18 cellular contexts compared by ENCODE assay signal in genomic region chr3:81476652-81477051, GRCh38.
DNase-seq lines count a peak whose midpoint lies in the region; ATAC-seq and TF ChIP-seq lines count a peak whose summit lies in the region.
"Had no signal": no experiment of that assay in that cellular context is flagged by ENCODE, and none has a peak within 500 bp of the region (broad histone marks: within the 10 kb centered on the region; RNA-seq: fewer than 3 reads in every experiment).

No MANE protein-coding gene starts in this region.

- DNase-seq in GDM1 (lab: John Stamatoyannopoulos, UW) (peak; percentile 6), Kasumi-1 (lab: John Stamatoyannopoulos, UW) (peak; percentile 55 to 58), RPMI8226 (peak; percentile 23), glutamatergic neuron (peak; percentile 20), SHP77 treated with DMSO at 0.1 percent for 48 hours (lab: John Stamatoyannopoulos, UW) (no peak)
- DNase-seq: Caco-2; CD8-positive, alpha-beta T cell; DMS79 treated with DMSO at 0.1 percent for 48 hours; GOT3; HCEC 1CT; IMR-90; NCI-H2029; NCI-H526 treated with DMSO at 0.1 percent for 48 hours; T-helper 1 cell had no signal

- TF ChIP-seq CTCF in glutamatergic neuron (IDR thresholded peaks at IDR 0.05; ENCODE audit: partially characterized antibody, unreplicated experiment) = no peak

- no peaks in the 10 kb centered on the region for H3K36me3 Mint-ChIP-seq in glutamatergic neuron (ENCODE audit: unreplicated experiment)
- H3K36me3 Mint-ChIP-seq: CD8-positive, alpha-beta T cell had no signal

- H3K27me3 Mint-ChIP-seq in glutamatergic neuron (ENCODE audit: unreplicated experiment) = peaks cover 2% of the 10 kb centered on the region

- H3K9me3 Mint-ChIP-seq in glutamatergic neuron (ENCODE audit: unreplicated experiment) = no peaks in the 10 kb centered on the region
- H3K9me3 Mint-ChIP-seq: CD8-positive, alpha-beta T cell; T-helper 2 cell treated with Interferon-gamma antibody and Interleukin-4, amounts not matched to agents 5 μg/mL and 100 μg/mL, for 36 hours had no signal

- ATAC-seq in GM21619 (IDR thresholded peaks at IDR 0.05; ENCODE audit: unreplicated experiment) (no peak), GM18868 (IDR thresholded peaks at IDR 0.05; ENCODE audit: unreplicated experiment) (no peak)
- ATAC-seq: CD8-positive, alpha-beta T cell; Right ventricle myocardium inferior had no signal

- H3K4me3 Mint-ChIP-seq in glutamatergic neuron (ENCODE audit: unreplicated experiment) = no peak overlapping the region
- H3K4me3 Mint-ChIP-seq: CD8-positive, alpha-beta T cell; T-helper 2 cell treated with Interferon-gamma antibody and Interleukin-4, amounts not matched to agents 5 μg/mL and 100 μg/mL, for 36 hours had no signal

- no peak overlapping the region for H3K27ac Mint-ChIP-seq in glutamatergic neuron (ENCODE audit: unreplicated experiment)
- H3K27ac Mint-ChIP-seq: CD8-positive, alpha-beta T cell; T-helper 2 cell treated with Interferon-gamma antibody and Interleukin-4, amounts not matched to agents 5 μg/mL and 100 μg/mL, for 36 hours had no signal

- H3K4me1 Mint-ChIP-seq in glutamatergic neuron (ENCODE audit: low read depth, unreplicated experiment) = peaks cover 12% of the 10 kb centered on the region
